13 cellular contexts compared by ENCODE assay signal in genomic region chr11:28621648-28622215, GRCh38.
DNase-seq lines count a peak whose midpoint lies in the region; ATAC-seq and TF ChIP-seq lines count a peak whose summit lies in the region.
"Had no signal": no experiment of that assay in that cellular context is flagged by ENCODE, and none has a peak within 500 bp of the region (broad histone marks: within the 10 kb centered on the region; RNA-seq: fewer than 3 reads in every experiment).

No MANE protein-coding gene starts in this region.

- no peaks in the 10 kb centered on the region for H3K9me3 ChIP-seq in RWPE2 (ENCODE audit: severe bottlenecking)
- H3K9me3 ChIP-seq: thyroid gland had no signal

- H3K27me3 Mint-ChIP-seq in stimulated activated naive B cell treated with anti-CD40 and anti-IgM and Interleukin-4, amounts not matched to agents 10 μg/mL and 1 μg/mL and 100 μg/mL, for 72 hours: no peaks in the 10 kb centered on the region
- H3K27me3 Mint-ChIP-seq: activated CD4-positive, alpha-beta memory T cell treated with anti-CD3 and anti-CD28 coated beads, Interleukin-2, amount 10 ng/mL, durations not matched to agents 7 days and 5 days; activated naive CD8-positive, alpha-beta T cell treated with anti-CD3 and anti-CD28 coated beads, Interleukin-2, amount 10 ng/mL, durations not matched to agents 7 days and 5 days had no signal

- peak overlapping the region; percentile 90 for H3K27ac ChIP-seq in RWPE2 (ENCODE audit: poor library complexity, severe bottlenecking)
- H3K27ac ChIP-seq: thyroid gland had no signal

- no peak overlapping the region for H3K4me3 Mint-ChIP-seq in stimulated activated naive B cell treated with anti-CD40 and anti-IgM and Interleukin-4, amounts not matched to agents 10 μg/mL and 1 μg/mL and 100 μg/mL, for 72 hours
- H3K4me3 Mint-ChIP-seq: activated CD4-positive, alpha-beta memory T cell treated with anti-CD3 and anti-CD28 coated beads, Interleukin-2, amount 10 ng/mL, durations not matched to agents 7 days and 5 days; activated naive CD8-positive, alpha-beta T cell treated with anti-CD3 and anti-CD28 coated beads, Interleukin-2, amount 10 ng/mL, durations not matched to agents 7 days and 5 days; nephron progenitor cell had no signal

- H3K9me3 Mint-ChIP-seq in stimulated activated naive B cell treated with anti-CD40 and anti-IgM and Interleukin-4, amounts not matched to agents 10 μg/mL and 1 μg/mL and 100 μg/mL, for 72 hours: peaks cover 4 to 5% of the 10 kb centered on the region in 2 donors
- H3K9me3 Mint-ChIP-seq: nephron progenitor cell had no signal

- no peak for TF ChIP-seq POLR2A in lower leg skin (IDR thresholded peaks at IDR 0.05)

- ATAC-seq in RWPE2 (ENCODE audit: low read depth): no peak
- ATAC-seq in sciatic nerve: peak; percentile 65
- no peak for ATAC-seq in stimulated activated naive B cell treated with anti-CD40 and anti-IgM and Interleukin-4, amounts not matched to agents 10 μg/mL and 1 μg/mL and 100 μg/mL, for 72 hours (replicated peaks)

- in situ Hi-C loops in G401 (cut with HindIII; ENCODE audit: low sequenced_read_pairs): no loop called here

- no peaks in the 10 kb centered on the region for H3K36me3 ChIP-seq in RWPE2 (ENCODE audit: low read depth)
- H3K36me3 ChIP-seq: thyroid gland had no signal

- DNase-seq in G401 (ENCODE audit: low spot score) (peak; percentile 82), RWPE2 (ENCODE audit: low spot score) (no peak), fibroblast of villous mesenchyme (ENCODE audit: low read depth) (peak; percentile 63), sciatic nerve (ENCODE audit: low spot score) (no peak), DMS114 treated with DMSO at 0.1 percent for 48 hours (lab: John Stamatoyannopoulos, UW; ENCODE audit: unreplicated experiment) (no peak), lower leg skin (ENCODE audit: low spot score in 2 of 2) (no peak)
- no peak for DNase-seq in stimulated activated naive B cell treated with anti-CD40 and anti-IgM and Interleukin-4, amounts not matched to agents 10 μg/mL and 1 μg/mL and 100 μg/mL, for 72 hours
- DNase-seq in activated CD4-positive, alpha-beta T cell treated with anti-CD3 and anti-CD28 coated beads, Interleukin-2, amount 50 U/mL, for 48 hours: no peak
- DNase-seq: activated CD4-positive, alpha-beta memory T cell treated with anti-CD3 and anti-CD28 coated beads, Interleukin-2, amount 10 ng/mL, durations not matched to agents 7 days and 5 days; activated naive CD8-positive, alpha-beta T cell treated with anti-CD3 and anti-CD28 coated beads, Interleukin-2, amount 10 ng/mL, durations not matched to agents 7 days and 5 days; NCI-H526 treated with DMSO at 0.1 percent for 48 hours; nephron progenitor cell; thyroid gland had no signal

- no peak overlapping the region for H3K27ac Mint-ChIP-seq in stimulated activated naive B cell treated with anti-CD40 and anti-IgM and Interleukin-4, amounts not matched to agents 10 μg/mL and 1 μg/mL and 100 μg/mL, for 72 hours
- H3K27ac Mint-ChIP-seq: activated CD4-positive, alpha-beta memory T cell treated with anti-CD3 and anti-CD28 coated beads, Interleukin-2, amount 10 ng/mL, durations not matched to agents 7 days and 5 days; activated naive CD8-positive, alpha-beta T cell treated with anti-CD3 and anti-CD28 coated beads, Interleukin-2, amount 10 ng/mL, durations not matched to agents 7 days and 5 days; nephron progenitor cell had no signal

- H3K4me1 ChIP-seq in RWPE2 (ENCODE audit: insufficient read depth, poor library complexity, severe bottlenecking): peaks cover 28% of the 10 kb centered on the region
- H3K4me1 ChIP-seq: thyroid gland had no signal

- H3K36me3 Mint-ChIP-seq in stimulated activated naive B cell treated with anti-CD40 and anti-IgM and Interleukin-4, amounts not matched to agents 10 μg/mL and 1 μg/mL and 100 μg/mL, for 72 hours: no peaks in the 10 kb centered on the region
- H3K36me3 Mint-ChIP-seq: activated naive CD8-positive, alpha-beta T cell treated with anti-CD3 and anti-CD28 coated beads, Interleukin-2, amount 10 ng/mL, durations not matched to agents 7 days and 5 days had no signal

- TF ChIP-seq CTCF in RWPE2 (IDR thresholded peaks at IDR 0.05; ENCODE audit: poor library complexity, severe bottlenecking) (no peak), fibroblast of villous mesenchyme (IDR thresholded peaks at IDR 0.05; ENCODE audit: insufficient read depth, low read depth, low read length) (no peak), lower leg skin (IDR thresholded peaks at IDR 0.05) (no peak)

- 38 to 51% methylated on average over 8 of the region's 8 CpGs for WGBS in lower leg skin, 2 donors

- intact Hi-C loops in sciatic nerve (cut with DNase I): no loop called here
- intact Hi-C loops in lower leg skin (cut with DNase I; ENCODE audit: low total_unique reads): no loop called here

- no peaks in the 10 kb centered on the region for H3K27me3 ChIP-seq in RWPE2 (ENCODE audit: insufficient read depth, poor library complexity, severe bottlenecking)
- H3K27me3 ChIP-seq: thyroid gland had no signal

- no peak overlapping the region for H3K4me3 ChIP-seq in RWPE2 (ENCODE audit: severe bottlenecking)
- peak overlapping the region; percentile 12 for H3K4me3 ChIP-seq in fibroblast of villous mesenchyme (ENCODE audit: low read depth, low read length)
- H3K4me3 ChIP-seq in lower leg skin (ENCODE audit: low read depth, poor library complexity, severe bottlenecking): no peak overlapping the region
- H3K4me3 ChIP-seq: thyroid gland had no signal

- no peaks in the 10 kb centered on the region for H3K4me1 Mint-ChIP-seq in stimulated activated naive B cell treated with anti-CD40 and anti-IgM and Interleukin-4, amounts not matched to agents 10 μg/mL and 1 μg/mL and 100 μg/mL, for 72 hours
- H3K4me1 Mint-ChIP-seq: activated CD4-positive, alpha-beta memory T cell treated with anti-CD3 and anti-CD28 coated beads, Interleukin-2, amount 10 ng/mL, durations not matched to agents 7 days and 5 days; activated naive CD8-positive, alpha-beta T cell treated with anti-CD3 and anti-CD28 coated beads, Interleukin-2, amount 10 ng/mL, durations not matched to agents 7 days and 5 days; nephron progenitor cell had no signal

Comparison
In these comparisons a context has a peak if more than half of its experiments do, and no peak if none do; other contexts are left out.
1. DNase-seq: peak in G401 (single experiment) and fibroblast of villous mesenchyme (single experiment); none in RWPE2 (single experiment), sciatic nerve (single experiment), DMS114 treated with DMSO at 0.1 percent for 48 hours (single experiment), stimulated activated naive B cell treated with anti-CD40 and anti-IgM and Interleukin-4, amounts not matched to agents 10 μg/mL and 1 μg/mL and 100 μg/mL, for 72 hours (single experiment), lower leg skin (0 of 2) and activated CD4-positive, alpha-beta T cell treated with anti-CD3 and anti-CD28 coated beads, Interleukin-2, amount 50 U/mL, for 48 hours (0 of 2).